ENCODE assay signal across 14 cellular contexts in the genomic region with DNA sequence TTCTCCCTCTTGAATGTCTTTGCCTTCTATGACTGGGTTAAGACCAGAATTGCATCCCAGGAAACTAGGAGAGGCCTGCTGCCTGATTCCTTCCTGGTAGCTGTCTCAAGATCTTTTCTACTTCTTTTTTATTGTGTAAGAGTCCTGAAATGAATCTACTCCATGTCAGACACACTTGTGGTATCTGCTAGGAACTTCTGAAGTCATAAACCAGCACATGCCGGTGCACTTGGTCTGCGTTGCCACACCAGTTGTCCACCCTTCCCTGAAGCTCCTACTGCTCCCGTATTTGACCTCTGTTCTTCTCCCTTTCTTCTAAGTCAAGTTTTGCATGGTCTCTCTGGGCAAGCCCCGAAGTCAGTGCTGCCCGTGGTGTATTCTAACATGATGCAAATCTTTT.
DNase-seq lines count a peak whose midpoint lies in the region; ATAC-seq lines count a peak whose summit lies in the region.
"Had no signal": no experiment of that assay in that cellular context is flagged by ENCODE, and none has a peak within 500 bp of the region (broad histone marks: within the 10 kb centered on the region; RNA-seq: fewer than 3 reads in every experiment).

No MANE protein-coding gene starts in this region.

- no peak overlapping the region for H3K27ac Mint-ChIP-seq in activated CD4-positive, alpha-beta T cell treated with anti-CD3 and anti-CD28 coated beads for 36 hours
- H3K27ac Mint-ChIP-seq in activated CD4-positive, alpha-beta T cell treated with anti-CD3 and anti-CD28 coated beads, Interleukin-2, amount 10 ng/mL, durations not matched to agents 24 days and 14 days = no peak overlapping the region
- H3K27ac Mint-ChIP-seq in activated naive CD4-positive, alpha-beta T cell treated with anti-CD3 and anti-CD28 coated beads, Interleukin-2, amount 50 U/mL, for 72 hours = peak overlapping the region in 1 of 2 donors; percentile 5
- H3K27ac Mint-ChIP-seq in stimulated activated effector memory CD8-positive, alpha-beta T cell treated with anti-CD3 and anti-CD28 coated beads, Interleukin-12 subunit alpha, Interleukin-12 subunit beta, amount 100 ng/mL, for 72 hours = no peak overlapping the region
- H3K27ac Mint-ChIP-seq: CD4-positive, alpha-beta T cell had no signal

- CTCF ChIA-PET in activated CD4-positive, alpha-beta T cell treated with anti-CD3 and anti-CD28 coated beads for 36 hours (lab: Charles Lee) = no interaction called here

- intact Hi-C loops in activated CD4-positive, alpha-beta T cell treated with anti-CD3 and anti-CD28 coated beads for 36 hours (cut with DNase I, micrococcal nuclease) = loop anchor here in 1 of 2 experiments (1.0 kb wide), 1 partner anchor 24 kb away; no protein-coding TSS in a partner anchor
- intact Hi-C loops in activated CD4-positive, alpha-beta T cell treated with anti-CD3 and anti-CD28 coated beads, Interleukin-2, amount 10 ng/mL, durations not matched to agents 24 days and 14 days (cut with micrococcal nuclease) = no loop called here

- POLR2A ChIA-PET in activated CD4-positive, alpha-beta T cell treated with anti-CD3 and anti-CD28 coated beads for 36 hours (lab: Charles Lee) = no interaction called here

- peak; percentile 58 for ATAC-seq in activated CD4-positive, alpha-beta T cell treated with anti-CD3 and anti-CD28 coated beads for 36 hours
- ATAC-seq in activated naive CD4-positive, alpha-beta T cell treated with anti-CD3 and anti-CD28 coated beads, Interleukin-2, amount 50 U/mL, for 72 hours = peak; percentile 50 to 71
- peak; percentile 70 for ATAC-seq in stimulated activated effector memory CD8-positive, alpha-beta T cell treated with anti-CD3 and anti-CD28 coated beads, Interleukin-12 subunit alpha, Interleukin-12 subunit beta, amount 100 ng/mL, for 72 hours
- ATAC-seq in HG02885 (IDR thresholded peaks at IDR 0.05; ENCODE audit: poor library complexity, unreplicated experiment) = no peak
- ATAC-seq: A549 had no signal

- no peak overlapping the region for H3K4me3 Mint-ChIP-seq in activated CD4-positive, alpha-beta T cell treated with anti-CD3 and anti-CD28 coated beads for 36 hours
- H3K4me3 Mint-ChIP-seq in activated CD4-positive, alpha-beta T cell treated with anti-CD3 and anti-CD28 coated beads, Interleukin-2, amount 10 ng/mL, durations not matched to agents 24 days and 14 days = no peak overlapping the region
- no peak overlapping the region for H3K4me3 Mint-ChIP-seq in stimulated activated effector memory CD8-positive, alpha-beta T cell treated with anti-CD3 and anti-CD28 coated beads, Interleukin-12 subunit alpha, Interleukin-12 subunit beta, amount 100 ng/mL, for 72 hours
- H3K4me3 Mint-ChIP-seq: CD4-positive, alpha-beta T cell had no signal

- H3K9me3 Mint-ChIP-seq in activated CD4-positive, alpha-beta T cell treated with anti-CD3 and anti-CD28 coated beads for 36 hours (ENCODE audit: low read depth) = no peaks in the 10 kb centered on the region
- H3K9me3 Mint-ChIP-seq in activated CD4-positive, alpha-beta T cell treated with anti-CD3 and anti-CD28 coated beads, Interleukin-2, amount 10 ng/mL, durations not matched to agents 24 days and 14 days = peaks cover 4% of the 10 kb centered on the region
- H3K9me3 Mint-ChIP-seq in activated naive CD4-positive, alpha-beta T cell treated with anti-CD3 and anti-CD28 coated beads, Interleukin-2, amount 50 U/mL, for 72 hours = peaks cover 0 to 6% of the 10 kb centered on the region in 2 donors
- H3K9me3 Mint-ChIP-seq in stimulated activated effector memory CD8-positive, alpha-beta T cell treated with anti-CD3 and anti-CD28 coated beads, Interleukin-12 subunit alpha, Interleukin-12 subunit beta, amount 100 ng/mL, for 72 hours = no peaks in the 10 kb centered on the region
- H3K9me3 Mint-ChIP-seq: CD4-positive, alpha-beta T cell had no signal

- peak; percentile 13 for DNase-seq in activated CD4-positive, alpha-beta T cell treated with anti-CD3 and anti-CD28 coated beads for 36 hours
- DNase-seq in activated CD4-positive, alpha-beta T cell treated with anti-CD3 and anti-CD28 coated beads, Interleukin-2, amount 10 ng/mL, durations not matched to agents 24 days and 14 days = no peak
- no peak for DNase-seq in activated naive CD4-positive, alpha-beta T cell treated with anti-CD3 and anti-CD28 coated beads, Interleukin-2, amount 50 U/mL, for 72 hours (ENCODE audit: low spot score in 2 of 2)
- DNase-seq in activated naive CD4-positive, alpha-beta T cell (lab: John Stamatoyannopoulos, UW) = no peak
- DNase-seq in epithelial cell of prostate (ENCODE audit: low read depth, low spot score) = no peak
- no peak for DNase-seq in stimulated activated effector memory CD8-positive, alpha-beta T cell treated with anti-CD3 and anti-CD28 coated beads, Interleukin-12 subunit alpha, Interleukin-12 subunit beta, amount 100 ng/mL, for 72 hours (ENCODE audit: low spot score in 2 of 2)
- DNase-seq: AML-193; Caco-2; CD4-positive, alpha-beta T cell had no signal

- peak overlapping the region; percentile 60 for H3K27ac ChIP-seq in epithelial cell of prostate
- H3K27ac ChIP-seq: 22Rv1, A549, C4-2B, GM23248 had no signal

- peaks cover 15% of the 10 kb centered on the region for H3K4me1 Mint-ChIP-seq in activated CD4-positive, alpha-beta T cell treated with anti-CD3 and anti-CD28 coated beads for 36 hours
- H3K4me1 Mint-ChIP-seq in activated CD4-positive, alpha-beta T cell treated with anti-CD3 and anti-CD28 coated beads, Interleukin-2, amount 10 ng/mL, durations not matched to agents 24 days and 14 days = peaks cover 7% of the 10 kb centered on the region
- H3K4me1 Mint-ChIP-seq in stimulated activated effector memory CD8-positive, alpha-beta T cell treated with anti-CD3 and anti-CD28 coated beads, Interleukin-12 subunit alpha, Interleukin-12 subunit beta, amount 100 ng/mL, for 72 hours = peaks cover 15% of the 10 kb centered on the region

- H3K27me3 Mint-ChIP-seq in activated CD4-positive, alpha-beta T cell treated with anti-CD3 and anti-CD28 coated beads for 36 hours = peaks cover 25% of the 10 kb centered on the region
- peaks cover 6% of the 10 kb centered on the region for H3K27me3 Mint-ChIP-seq in activated CD4-positive, alpha-beta T cell treated with anti-CD3 and anti-CD28 coated beads, Interleukin-2, amount 10 ng/mL, durations not matched to agents 24 days and 14 days

- H3K36me3 Mint-ChIP-seq in activated CD4-positive, alpha-beta T cell treated with anti-CD3 and anti-CD28 coated beads for 36 hours (ENCODE audit: low read depth) = no peaks in the 10 kb centered on the region
- peaks cover 1% of the 10 kb centered on the region for H3K36me3 Mint-ChIP-seq in activated CD4-positive, alpha-beta T cell treated with anti-CD3 and anti-CD28 coated beads, Interleukin-2, amount 10 ng/mL, durations not matched to agents 24 days and 14 days (ENCODE audit: low read depth)
- H3K36me3 Mint-ChIP-seq in activated naive CD4-positive, alpha-beta T cell treated with anti-CD3 and anti-CD28 coated beads, Interleukin-2, amount 50 U/mL, for 72 hours = peaks cover 0 to 7% of the 10 kb centered on the region in 2 donors
- H3K36me3 Mint-ChIP-seq in stimulated activated effector memory CD8-positive, alpha-beta T cell treated with anti-CD3 and anti-CD28 coated beads, Interleukin-12 subunit alpha, Interleukin-12 subunit beta, amount 100 ng/mL, for 72 hours = no peaks in the 10 kb centered on the region
